Comparison of ENCODE assay signal across 1 cellular context in the genomic region with DNA sequence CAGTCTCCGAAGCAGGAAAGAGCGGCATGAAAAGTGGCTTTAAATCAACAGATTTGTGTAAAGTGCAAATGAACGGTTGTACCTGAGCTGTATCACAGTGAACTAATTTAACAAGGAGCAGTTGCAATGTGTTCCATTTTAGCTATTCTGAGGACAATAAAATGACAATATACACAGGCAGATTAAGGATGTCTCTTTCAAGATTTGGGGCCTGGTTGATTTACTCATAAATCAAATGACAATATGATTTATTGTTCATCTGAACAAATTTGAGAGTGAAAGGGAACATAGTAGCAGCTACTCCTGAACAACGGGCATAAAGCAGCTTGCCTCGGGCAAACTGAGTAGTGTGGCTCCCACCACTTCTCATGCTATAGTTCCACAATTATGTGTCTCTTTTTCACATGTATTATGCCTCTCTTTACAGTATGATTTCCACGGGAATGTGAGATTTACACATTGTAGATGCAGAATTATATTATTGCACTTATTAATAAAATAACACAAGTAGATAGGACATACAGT.
TF ChIP-seq lines count a peak whose summit lies in the region.

No MANE protein-coding gene starts in this region.

TF ChIP-seq in SK-N-SH, 30 proteins besides CTCF, POLR2A, EP300 and RAD21:
- TF ChIP-seq, protein P1, sequence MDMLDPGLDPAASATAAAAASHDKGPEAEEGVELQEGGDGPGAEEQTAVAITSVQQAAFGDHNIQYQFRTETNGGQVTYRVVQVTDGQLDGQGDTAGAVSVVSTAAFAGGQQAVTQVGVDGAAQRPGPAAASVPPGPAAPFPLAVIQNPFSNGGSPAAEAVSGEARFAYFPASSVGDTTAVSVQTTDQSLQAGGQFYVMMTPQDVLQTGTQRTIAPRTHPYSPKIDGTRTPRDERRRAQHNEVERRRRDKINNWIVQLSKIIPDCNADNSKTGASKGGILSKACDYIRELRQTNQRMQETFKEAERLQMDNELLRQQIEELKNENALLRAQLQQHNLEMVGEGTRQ (IDR thresholded peaks at IDR 0.05; ENCODE audit: borderline replicate concordance, low read depth, low read length), result no peak
- TF ChIP-seq YY1 (IDR thresholded peaks at IDR 0.05; ENCODE audit: low read depth), result no peak
